Comparison of ENCODE assay signal across 19 cellular contexts in the genomic region with DNA sequence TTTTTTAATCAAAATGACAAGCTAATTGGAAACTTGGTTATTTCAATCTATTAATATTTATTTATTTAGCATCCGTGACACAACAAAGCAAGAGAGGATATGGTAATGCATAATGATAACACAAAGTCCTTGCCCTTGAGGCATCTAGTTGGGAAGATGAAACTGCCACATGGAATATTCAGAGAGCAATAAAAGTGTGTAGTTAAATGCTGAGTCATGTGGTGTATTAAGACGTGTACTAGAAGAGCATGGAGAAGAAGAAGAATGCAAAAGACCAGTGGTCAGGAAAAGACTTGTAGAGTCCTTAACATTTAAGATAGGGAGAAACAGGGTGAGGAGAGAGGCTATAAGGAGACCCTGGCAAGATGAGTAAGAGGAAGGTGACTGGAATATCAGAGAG. TPM values are rescaled to one million over a fixed set of nuclear protein-coding genes. Genes with fewer than 3 reads are reported as not detected.
DNase-seq lines count a peak whose midpoint lies in the region; ATAC-seq and TF ChIP-seq lines count a peak whose summit lies in the region.
"Had no signal": no experiment of that assay in that cellular context is flagged by ENCODE, and none has a peak within 500 bp of the region (broad histone marks: within the 10 kb centered on the region; RNA-seq: fewer than 3 reads in every experiment).

No MANE protein-coding gene starts in this region.

- H4K20me1 ChIP-seq in PC-3 (ENCODE audit: low read length): no peaks in the 10 kb centered on the region

- no peak overlapping the region for H3K27ac ChIP-seq in PC-3 (ENCODE audit: low read length)
- no peak overlapping the region for H3K27ac ChIP-seq in mesenchymal stem cell (ENCODE audit: low read length, poor library complexity, severe bottlenecking)
- H3K27ac ChIP-seq: KMS-11 had no signal

- DNase-seq in EL (peak; percentile 55), PC-3 (peak; percentile 46), choroid plexus epithelial cell (ENCODE audit: low read depth) (peak; percentile 36), mesenchymal stem cell (peak; percentile 16), SKM-1 treated with dmso at 0.1 percent for 144 hours (lab: John Stamatoyannopoulos, UW; ENCODE audit: unreplicated experiment) (no peak), putamen (ENCODE audit: low spot score) (no peak), SW480 (ENCODE audit: low spot score) (no peak)
- DNase-seq: ACHN, AML-193, DMS153, HCEC 1CT, MM.1S, NCI-H1105, NCI-H1694, NCI-H524, SHP77 treated with DMSO at 0.1 percent for 48 hours had no signal

- H2BK5ac ChIP-seq in mesenchymal stem cell (ENCODE audit: low read depth, low read length, poor library complexity, severe bottlenecking): no peak overlapping the region

- H3K27me3 ChIP-seq in PC-3 (ENCODE audit: low read length) (peaks cover 22% of the 10 kb centered on the region), mesenchymal stem cell (ENCODE audit: control insufficient read depth in 1 of 2, insufficient read depth in 1 of 2, low read length in 2 of 2) (no peaks in the 10 kb centered on the region)

- H3K14ac ChIP-seq in mesenchymal stem cell (ENCODE audit: low read length in 2 of 2): no peak overlapping the region

- no peak overlapping the region for H4K91ac ChIP-seq in mesenchymal stem cell (ENCODE audit: low read length)

- no peaks in the 10 kb centered on the region for H3K9me2 ChIP-seq in PC-3 (replicated peaks; ENCODE audit: low read length)

- ATAC-seq in PC-3 (peak; percentile 57; the same call in 1 of the 2 replicates), HG03108 (IDR thresholded peaks at IDR 0.05; ENCODE audit: unreplicated experiment) (no peak)

- no peak overlapping the region for H3K18ac ChIP-seq in mesenchymal stem cell (ENCODE audit: low read depth in 1 of 2, low read length in 2 of 2)

- no peaks in the 10 kb centered on the region for H3K79me1 ChIP-seq in mesenchymal stem cell (replicated peaks; ENCODE audit: low read length, poor library complexity, severe bottlenecking)

- no peaks in the 10 kb centered on the region for H3F3A ChIP-seq in PC-3 (ENCODE audit: low read length, unreplicated experiment)

- H3K9me3 ChIP-seq in PC-3 (ENCODE audit: low read length): no peaks in the 10 kb centered on the region
- no peaks in the 10 kb centered on the region for H3K9me3 ChIP-seq in mesenchymal stem cell (ENCODE audit: control insufficient read depth, low read length)

- no peak overlapping the region for H3K9ac ChIP-seq in PC-3 (ENCODE audit: low read length)
- no peak overlapping the region for H3K9ac ChIP-seq in mesenchymal stem cell (ENCODE audit: low read length)
- H3K9ac ChIP-seq: KMS-11 had no signal

- H3K4me3 ChIP-seq in PC-3 (ENCODE audit: low read length) (no peak overlapping the region), choroid plexus epithelial cell (ENCODE audit: low read depth, low read length) (no peak overlapping the region), mesenchymal stem cell (ENCODE audit: insufficient read depth in 1 of 2, low read depth in 1 of 2, low read length in 2 of 2) (no peak overlapping the region)

- no peak overlapping the region for H2BK12ac ChIP-seq in mesenchymal stem cell (ENCODE audit: low read length in 2 of 2)

- H4K8ac ChIP-seq in mesenchymal stem cell (ENCODE audit: low read length): no peak overlapping the region

- CTCF ChIA-PET in PC-3 (lab: Charles Lee): no interaction called here

- POLR2A ChIA-PET in PC-3 (lab: Charles Lee; ENCODE audit: unreplicated experiment): no interaction called here

- H2BK120ac ChIP-seq in mesenchymal stem cell (ENCODE audit: low read depth, low read length): no peak overlapping the region

- H3K36me3 ChIP-seq in PC-3 (ENCODE audit: low read depth, low read length) (no peaks in the 10 kb centered on the region), mesenchymal stem cell (ENCODE audit: control insufficient read depth in 1 of 2, insufficient read depth in 2 of 2, low read depth in 1 of 2, low read length in 2 of 2) (no peaks in the 10 kb centered on the region)

- intact Hi-C loops in PC-3 (cut with micrococcal nuclease): no loop called here

- H3K4me1 ChIP-seq in PC-3 (ENCODE audit: insufficient read depth, low read length): no peaks in the 10 kb centered on the region
- H3K4me1 ChIP-seq in mesenchymal stem cell (ENCODE audit: control insufficient read depth, insufficient read depth, low read depth, low read length): peaks cover 5% of the 10 kb centered on the region

- 56% methylated on average over 2 of the region's 2 CpGs for WGBS in mesenchymal stem cell

- H2AK5ac ChIP-seq in mesenchymal stem cell (ENCODE audit: low read length, severe bottlenecking): no peak overlapping the region

- no peak overlapping the region for H3K23ac ChIP-seq in mesenchymal stem cell (ENCODE audit: low read length in 2 of 2)

- H3K79me2 ChIP-seq in PC-3 (ENCODE audit: low read length): no peaks in the 10 kb centered on the region

- no TSS peak for BruUV-seq in PC-3 (replicated peaks; lab: Mats Ljungman, UMichigan)

- H2AFZ ChIP-seq in PC-3 (ENCODE audit: low read length): no peak overlapping the region
- H2AFZ ChIP-seq in mesenchymal stem cell (ENCODE audit: low read depth, low read length): no peak overlapping the region

- H3K4ac ChIP-seq in mesenchymal stem cell (ENCODE audit: low read depth in 1 of 2, low read length in 2 of 2): no peak overlapping the region

- no peak overlapping the region for H3K4me2 ChIP-seq in PC-3 (ENCODE audit: low read length)
- H3K4me2 ChIP-seq in mesenchymal stem cell (ENCODE audit: low read length, poor library complexity, severe bottlenecking): no peak overlapping the region
- H3K4me2 ChIP-seq: KMS-11 had no signal

- TF ChIP-seq CTCF in PC-3 (conservative IDR thresholded peaks at IDR 0.05; ENCODE audit: low read depth, low read length): no peak
- no peak for TF ChIP-seq CTCF in choroid plexus epithelial cell (conservative IDR thresholded peaks at IDR 0.05; ENCODE audit: low read depth, low read length)

- H2BK15ac ChIP-seq in mesenchymal stem cell (ENCODE audit: low read depth, poor library complexity, severe bottlenecking): no peak overlapping the region

RNA-seq across cellular contexts. Expression of gene CTXN3, which starts 24.5 kb away (rescaled TPM):
- total RNA-seq in PC-3 (2014; rRNA removed): not detected in 2 replicates
- not detected for polyA plus RNA-seq in mesenchymal stem cell (2013, experiment 1 of 2)
- not detected for polyA plus RNA-seq in mesenchymal stem cell (2013, experiment 2 of 2)
- polyA plus RNA-seq: CD14-positive monocyte had no signal

RNA-seq across cellular contexts. Expression of gene CCDC192, which starts 29.8 kb away (rescaled TPM):
- not detected in 2 replicates for total RNA-seq in PC-3 (2014; rRNA removed)
- 0.06 TPM for polyA plus RNA-seq in mesenchymal stem cell (2013, experiment 1 of 2)
- polyA plus RNA-seq in mesenchymal stem cell (2013, experiment 2 of 2): not detected
- polyA plus RNA-seq: CD14-positive monocyte had no signal

Comparison
In these comparisons a context has a peak if more than half of its experiments do, and no peak if none do; other contexts are left out.
1. DNase-seq: peak in EL (single experiment), PC-3 (single experiment), choroid plexus epithelial cell (single experiment) and mesenchymal stem cell (single experiment); none in SKM-1 treated with dmso at 0.1 percent for 144 hours (single experiment), putamen (single experiment) and SW480 (single experiment).